ENCODE assay signal across 8 cellular contexts in the genomic region with DNA sequence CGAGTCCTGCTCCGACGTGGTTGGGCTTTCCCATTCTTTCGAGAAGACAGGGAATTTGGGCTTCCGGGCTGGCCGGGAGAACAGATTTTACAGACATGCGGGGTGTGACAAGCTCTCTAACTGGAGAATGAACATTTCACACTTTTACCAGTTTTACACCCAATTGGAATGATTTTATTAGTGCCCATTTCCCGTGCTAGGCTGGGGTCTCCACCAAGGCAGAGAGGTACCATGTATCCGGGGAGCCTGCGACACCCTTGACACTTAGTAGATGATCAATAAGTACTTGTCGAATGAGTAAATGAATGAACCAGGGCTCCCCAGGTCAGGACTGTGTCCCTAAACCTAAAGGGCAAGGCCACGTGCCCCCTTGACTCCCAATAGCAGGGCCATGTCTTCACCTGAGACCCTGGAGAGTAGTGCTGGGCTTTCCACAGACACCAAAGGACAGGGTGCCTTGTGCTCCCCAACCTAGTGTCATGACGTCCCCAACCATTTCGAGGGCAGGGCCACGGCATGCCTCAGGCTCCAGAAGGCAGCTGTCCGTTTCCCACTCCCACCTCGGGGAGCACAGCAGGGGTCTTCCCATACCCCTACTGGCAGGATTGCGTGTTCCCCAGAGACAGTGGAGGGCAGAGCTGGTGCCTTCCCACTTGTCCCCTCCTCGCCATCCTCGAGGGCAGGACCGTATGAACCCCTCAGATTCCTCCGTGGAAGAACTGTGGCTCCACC. TPM values are rescaled to one million over a fixed set of nuclear protein-coding genes. Genes with fewer than 3 reads are reported as not detected.
DNase-seq lines count a peak whose midpoint lies in the region; ATAC-seq and TF ChIP-seq lines count a peak whose summit lies in the region.

No MANE protein-coding gene starts in this region.

- H3K9me3 Mint-ChIP-seq in activated CD8-positive, alpha-beta memory T cell treated with anti-CD3 and anti-CD28 coated beads, Interleukin-2, amount 10 ng/mL, durations not matched to agents 7 days and 5 days (ENCODE audit: low read depth): no peaks in the 10 kb centered on the region
- H3K9me3 Mint-ChIP-seq in progenitor cell of endocrine pancreas (ENCODE audit: low read depth): no peaks in the 10 kb centered on the region

- CTCF ChIA-PET in HEK293 (lab: Yijun Ruan, JAX): no interaction called here
- CTCF ChIA-PET in activated CD8-positive, alpha-beta memory T cell treated with anti-CD3 and anti-CD28 coated beads, Interleukin-2, amount 10 ng/mL, durations not matched to agents 7 days and 5 days (lab: Charles Lee): interaction anchor here (0.7 to 2.3 kb wide), 7 partner anchors 22 to 384 kb away, joined by 3 to 16 read pairs (median 7); a partner anchor contains a TSS

- H3K36me3 ChIP-seq in HEK293 (ENCODE audit: control insufficient read depth in 2 of 2, insufficient read depth in 1 of 2, low read length in 2 of 2): peaks cover 0 to 25% of the 10 kb centered on the region in 2 experiments; a peak in 1 of 3 replicates

- H3K4me3 Mint-ChIP-seq in activated CD8-positive, alpha-beta memory T cell treated with anti-CD3 and anti-CD28 coated beads, Interleukin-2, amount 10 ng/mL, durations not matched to agents 7 days and 5 days: peak overlapping the region; percentile 84
- H3K4me3 Mint-ChIP-seq in progenitor cell of endocrine pancreas (ENCODE audit: low read depth): peak overlapping the region; percentile 98

- peak; percentile 2 for ATAC-seq in activated CD8-positive, alpha-beta memory T cell treated with anti-CD3 and anti-CD28 coated beads, Interleukin-2, amount 10 ng/mL, durations not matched to agents 7 days and 5 days
- no peak for ATAC-seq in GM18867 (IDR thresholded peaks at IDR 0.05; ENCODE audit: unreplicated experiment)
- ATAC-seq in GM21717 (IDR thresholded peaks at IDR 0.05; ENCODE audit: unreplicated experiment): no peak

- TF ChIP-seq CTCF in AG09309 (IDR thresholded peaks at IDR 0.05; ENCODE audit: control insufficient read depth, insufficient read depth, low read depth, low read length, missing control alignments) (peak; percentile 27), HEK293 (tag by site-specific recombination; IDR thresholded peaks at IDR 0.05) (no peak), fibroblast of the aortic adventitia (IDR thresholded peaks at IDR 0.05; ENCODE audit: insufficient read depth, low read length) (no peak), progenitor cell of endocrine pancreas (IDR thresholded peaks at IDR 0.05; ENCODE audit: unreplicated experiment) (peak; percentile 21)

- POLR2A ChIA-PET in HEK293 (lab: Yijun Ruan, JAX): interaction anchor here (0.6 to 3.5 kb wide), 16 partner anchors 10 to 318 kb away, joined by 3 to 48 read pairs (median 5); a partner anchor contains a TSS

- H3K36me3 Mint-ChIP-seq in activated CD8-positive, alpha-beta memory T cell treated with anti-CD3 and anti-CD28 coated beads, Interleukin-2, amount 10 ng/mL, durations not matched to agents 7 days and 5 days: peaks cover 51% of the 10 kb centered on the region
- peaks cover 4% of the 10 kb centered on the region for H3K36me3 Mint-ChIP-seq in progenitor cell of endocrine pancreas (ENCODE audit: insufficient read depth)

- peaks cover 63% of the 10 kb centered on the region for H3K4me1 Mint-ChIP-seq in activated CD8-positive, alpha-beta memory T cell treated with anti-CD3 and anti-CD28 coated beads, Interleukin-2, amount 10 ng/mL, durations not matched to agents 7 days and 5 days
- peaks cover 54% of the 10 kb centered on the region for H3K4me1 Mint-ChIP-seq in progenitor cell of endocrine pancreas (ENCODE audit: low read depth)

- H3K9me3 ChIP-seq in HEK293 (ENCODE audit: control insufficient read depth, insufficient read depth, low read depth, low read length): no peaks in the 10 kb centered on the region

- H3K4me3 ChIP-seq in AG09309 (ENCODE audit: control insufficient read depth, low read depth, low read length) (peak overlapping the region; percentile 88), HEK293 (ENCODE audit: low read depth, low read length) (peak overlapping the region; percentile 66), fibroblast of the aortic adventitia (ENCODE audit: low read depth, low read length) (peak overlapping the region; percentile 91)

- H3K27me3 Mint-ChIP-seq in activated CD8-positive, alpha-beta memory T cell treated with anti-CD3 and anti-CD28 coated beads, Interleukin-2, amount 10 ng/mL, durations not matched to agents 7 days and 5 days: no peaks in the 10 kb centered on the region
- no peaks in the 10 kb centered on the region for H3K27me3 Mint-ChIP-seq in progenitor cell of endocrine pancreas

- H3K27ac Mint-ChIP-seq in activated CD8-positive, alpha-beta memory T cell treated with anti-CD3 and anti-CD28 coated beads, Interleukin-2, amount 10 ng/mL, durations not matched to agents 7 days and 5 days: peak overlapping the region; percentile 96
- peak overlapping the region; percentile 96 for H3K27ac Mint-ChIP-seq in progenitor cell of endocrine pancreas

- no peak overlapping the region for H3K27ac ChIP-seq in HEK293 (ENCODE audit: extremely low read depth, low read depth, low read length)

- no peaks in the 10 kb centered on the region for H3K4me1 ChIP-seq in HEK293 (ENCODE audit: control insufficient read depth, insufficient read depth, low read length)

- DNase-seq in AG09309 (ENCODE audit: low read depth): peak; percentile 29
- DNase-seq in activated CD8-positive, alpha-beta memory T cell treated with anti-CD3 and anti-CD28 coated beads, Interleukin-2, amount 10 ng/mL, durations not matched to agents 7 days and 5 days: peak; percentile 60
- no peak for DNase-seq in fibroblast of the aortic adventitia (ENCODE audit: low read depth)
- no peak for DNase-seq in progenitor cell of endocrine pancreas (ENCODE audit: low spot score, unreplicated experiment)
- no peak for DNase-seq in RKO (ENCODE audit: low spot score)

TF ChIP-seq in HEK293, 187 proteins besides CTCF, POLR2A, EP300 and RAD21:
- TF ChIP-seq ZNF664 (tag by site-specific recombination; IDR thresholded peaks at IDR 0.05) (0 out of 2 replicates have a peak, but pooled peaks have one; percentile 17), ZBTB21 (tag by site-specific recombination; IDR thresholded peaks at IDR 0.05) (no peak), ZBTB48 (tag by site-specific recombination; IDR thresholded peaks at IDR 0.05) (0 out of 2 replicates have a peak, but pooled peaks have one; percentile 12), BCL11B (tag by site-specific recombination; IDR thresholded peaks at IDR 0.05; ENCODE audit: low read depth) (no peak), ZIC2 (tag by site-specific recombination; IDR thresholded peaks at IDR 0.05) (peak; percentile 6; the same call in 1 of the 2 replicates)

RNA-seq across cellular contexts. Expression of a gene that starts 0.7 kb away (rescaled TPM):
- 10 to 100 TPM; 69.3 to 70.3 TPM for total RNA-seq in activated CD8-positive, alpha-beta memory T cell treated with anti-CD3 and anti-CD28 coated beads, Interleukin-2, amount 10 ng/mL, durations not matched to agents 7 days and 5 days
- total RNA-seq in fibroblast of the aortic adventitia (ENCODE audit: low replicate concordance) (8.3 and 20.7 TPM in 2 replicates), progenitor cell of endocrine pancreas (23.9 and 24.2 TPM in 2 replicates)

RNA-seq across cellular contexts. Expression of a gene that starts 0.9 kb away (rescaled TPM):
- total RNA-seq in activated CD8-positive, alpha-beta memory T cell treated with anti-CD3 and anti-CD28 coated beads, Interleukin-2, amount 10 ng/mL, durations not matched to agents 7 days and 5 days: 10 to 100 TPM; 91.3 to 91.7 TPM
- total RNA-seq in fibroblast of the aortic adventitia (ENCODE audit: low replicate concordance) (20.6 and 40.9 TPM in 2 replicates), progenitor cell of endocrine pancreas (97.8 and 104 TPM in 2 replicates)

RNA-seq across cellular contexts. Expression of a gene that starts 27.6 kb away (rescaled TPM):
- total RNA-seq in activated CD8-positive, alpha-beta memory T cell treated with anti-CD3 and anti-CD28 coated beads, Interleukin-2, amount 10 ng/mL, durations not matched to agents 7 days and 5 days: 10 to 100 TPM; 47.8 to 56.3 TPM
- total RNA-seq in fibroblast of the aortic adventitia (ENCODE audit: low replicate concordance): 36.2 and 38.0 TPM in 2 replicates
- total RNA-seq in progenitor cell of endocrine pancreas: 55.5 and 56.3 TPM in 2 replicates

Comparison
In these comparisons a context has a peak if more than half of its experiments do, and no peak if none do; other contexts are left out.
1. DNase-seq: peak in AG09309 (single experiment) and activated CD8-positive, alpha-beta memory T cell treated with anti-CD3 and anti-CD28 coated beads, Interleukin-2, amount 10 ng/mL, durations not matched to agents 7 days and 5 days (single experiment); none in fibroblast of the aortic adventitia (single experiment), progenitor cell of endocrine pancreas (single experiment) and RKO (single experiment).
2. CTCF ChIP-seq: peak in AG09309 (single experiment) and progenitor cell of endocrine pancreas (single experiment); none in HEK293 (single experiment) and fibroblast of the aortic adventitia (single experiment).
3. Peak in every context shown above with its lines, with median percentiles within 50 percentile points of each other: H3K4me3 ChIP-seq.